30 cellular contexts compared by ENCODE assay signal in genomic region chr21:18991846-18992245, GRCh38.
"Had no signal": no experiment of that assay in that cellular context is flagged by ENCODE, and none has a peak within 500 bp of the region (broad histone marks: within the 10 kb centered on the region; RNA-seq: fewer than 3 reads in every experiment).

No MANE protein-coding gene starts in this region.

- H3K27ac ChIP-seq: brain microvascular endothelial cell, coronary artery, dorsolateral prefrontal cortex, epithelial cell of prostate, esophagus squamous epithelium, VCaP had no signal

- H3K4me3 ChIP-seq: coronary artery, dorsolateral prefrontal cortex, esophagus squamous epithelium had no signal

- H3K27me3 ChIP-seq: brain microvascular endothelial cell, dorsolateral prefrontal cortex, esophagus squamous epithelium had no signal

- FAIRE-seq: astrocyte, bronchial epithelial cell, endothelial cell of umbilical vein had no signal

- H3K36me3 ChIP-seq: brain microvascular endothelial cell, esophagus squamous epithelium had no signal

- DNase-seq: activated B cell treated with CpG ODN at 0.5 μM for 24 hours; activated CD4-positive, alpha-beta T cell treated with anti-CD3 and anti-CD28 coated beads for 48 hours; activated CD4-positive, alpha-beta T cell treated with anti-CD3 and anti-CD28 coated beads, Interleukin-2, amount 50 U/mL, for 1 hour; activated CD4-positive, alpha-beta T cell treated with anti-CD3 and anti-CD28 coated beads, Interleukin-2, amount 50 U/mL, for 48 hours; activated CD8-positive, alpha-beta memory T cell treated with anti-CD3 and anti-CD28 coated beads for 24 hours; activated CD8-positive, alpha-beta T cell treated with anti-CD3 and anti-CD28 coated beads for 36 hours; activated effector memory CD4-positive, alpha-beta T cell treated with Interleukin-2 at 50 U/mL for 16 hours; activated gamma-delta T cell treated with Interleukin-2 at 50 U/mL for 16 hours; activated naive CD4-positive, alpha-beta T cell treated with anti-CD3 and anti-CD28 coated beads, Interleukin-2, amount 50 U/mL, for 16 hours; activated naive CD4-positive, alpha-beta T cell treated with Interleukin-2 at 50 U/mL for 16 hours; activated T-cell treated with anti-CD3 and anti-CD28 coated beads, Interleukin-2, amount 50 U/mL, for 4 hours; amniotic stem cell; anterior cingulate cortex; brain microvascular endothelial cell; dorsolateral prefrontal cortex; effector memory CD8-positive, alpha-beta T cell; esophagus squamous epithelium; foreskin melanocyte; head of caudate nucleus; T-helper 1 cell; T-helper 17 cell; T1000 had no signal

- H3K4me1 ChIP-seq: esophagus squamous epithelium had no signal

- ATAC-seq: activated CD4-positive, CD25-positive, alpha-beta regulatory T cell treated with anti-CD3 and anti-CD28 coated beads, Interleukin-2, amount 50 U/mL, for 24 hours; activated CD8-positive, alpha-beta T cell treated with anti-CD3 and anti-CD28 coated beads for 36 hours; activated T-cell treated with anti-CD3 and anti-CD28 coated beads, Interleukin-2, amount 50 U/mL, for 4 hours; activated T-helper 17 cell treated with anti-CD3 and anti-CD28 coated beads, Interleukin-2, amount 50 U/mL, for 72 hours; effector memory CD8-positive, alpha-beta T cell; T-helper 17 cell had no signal
